Comparison of ENCODE assay signal across 9 cellular contexts in genomic region chr2:202149155-202149762, GRCh38.
A peak's percentile ranks its signal among the peaks of the same experiment; 100 is the strongest.
DNase-seq lines count a peak whose midpoint lies in the region; ATAC-seq, FAIRE-seq and TF ChIP-seq lines count a peak whose summit lies in the region.
"Had no signal": no experiment of that assay in that cellular context is flagged by ENCODE, and none has a peak within 500 bp of the region (broad histone marks: within the 10 kb centered on the region; RNA-seq: fewer than 3 reads in every experiment).

No MANE protein-coding gene starts in this region.

- TF ChIP-seq RAD21 in IMR-90 (IDR thresholded peaks at IDR 0.05; ENCODE audit: low read length): no peak

- H3K4me3 ChIP-seq in IMR-90 (ENCODE audit: insufficient read depth, low read depth, low read length) (no peak overlapping the region), esophagus muscularis mucosa (peak overlapping the region in 1 of 4 donors; percentile 20), mesendoderm (ENCODE audit: low read length) (no peak overlapping the region)

- DNase-seq in IMR-90 (peak; percentile 57), esophagus muscularis mucosa (ENCODE audit: extremely low spot score) (no peak), mesendoderm (peak; percentile 77), superior temporal gyrus (ENCODE audit: extremely low spot score) (peak; percentile 54), frontal cortex (ENCODE audit: low spot score in 2 of 2) (no peak), NCI-H1105 treated with DMSO at 0.1 percent for 48 hours (lab: John Stamatoyannopoulos, UW) (no peak)
- no peak for DNase-seq in activated naive CD4-positive, alpha-beta T cell treated with anti-CD3 and anti-CD28 coated beads, Interleukin-2, amount 50 U/mL, for 16 hours
- DNase-seq: small intestine had no signal

- 20% methylated on average over 2 of the region's 13 CpGs; no CpG with 5 or more reads in 1 of the 2 experiments for WGBS in IMR-90 (ENCODE audit: extremely low coverage in 2 of 2, insufficient read length in 1 of 2), 2 experiments
- WGBS in esophagus muscularis mucosa: 49% methylated on average over 13 of the region's 13 CpGs
- WGBS in mesendoderm (ENCODE audit: extremely low coverage, insufficient coverage, low lambda C conversion rate): no CpG with 5 or more reads among the region's 13 CpGs

- H4K20me1 ChIP-seq in IMR-90 (ENCODE audit: insufficient read depth, low read length): no peaks in the 10 kb centered on the region

- H2BK15ac ChIP-seq in IMR-90 (ENCODE audit: low read depth, low read length) (peak overlapping the region; percentile 75), mesendoderm (replicated peaks; ENCODE audit: low read depth) (no peak overlapping the region)

- in situ Hi-C loops in IMR-90 (cut with MboI; ENCODE audit: low sequenced_read_pairs): no loop called here

- H3K56ac ChIP-seq in IMR-90 (ENCODE audit: extremely low read depth, insufficient read depth, low read length) (no peak overlapping the region), mesendoderm (ENCODE audit: low read length) (peak overlapping the region; percentile 77)

- peak overlapping the region; percentile 69 for H4K91ac ChIP-seq in IMR-90 (ENCODE audit: insufficient read depth, low read depth, low read length)

- H2BK20ac ChIP-seq in IMR-90 (ENCODE audit: low read depth, low read length): peak overlapping the region; percentile 76

- TF ChIP-seq EP300 in esophagus muscularis mucosa (IDR thresholded peaks at IDR 0.05): no peak

- intact Hi-C loops in IMR-90 (cut with micrococcal nuclease): loop anchor here (5.0 kb wide), 1 partner anchor 47 kb away; no protein-coding TSS in a partner anchor
- intact Hi-C loops in esophagus muscularis mucosa (cut with DNase I): loop anchor here (10.0 kb wide), 1 partner anchor 94 kb away; no protein-coding TSS in a partner anchor

- H2AK5ac ChIP-seq in IMR-90 (ENCODE audit: low read depth, low read length) (peak overlapping the region; percentile 67), mesendoderm (ENCODE audit: low read length) (no peak overlapping the region)

- FAIRE-seq in frontal cortex (lab: Jason Lieb, UNC): no peak
- FAIRE-seq: small intestine had no signal

- H3K9ac ChIP-seq in IMR-90 (ENCODE audit: low read depth, low read length): peak overlapping the region; percentile 17; the same call in 1 of the 2 replicates
- H3K9ac ChIP-seq in mesendoderm (ENCODE audit: low read length): peak overlapping the region; percentile 24

- TF ChIP-seq POLR2A in IMR-90 (IDR thresholded peaks at IDR 0.05; ENCODE audit: low read depth, low read length) (no peak), esophagus muscularis mucosa (IDR thresholded peaks at IDR 0.05; ENCODE audit: low read depth) (no peak)

- peak overlapping the region; percentile 73 for H3K14ac ChIP-seq in IMR-90 (replicated peaks; ENCODE audit: low read depth, low read length)

- H2BK5ac ChIP-seq in IMR-90 (ENCODE audit: low read depth, low read length, poor library complexity, severe bottlenecking): peak overlapping the region; percentile 64
- H2BK5ac ChIP-seq in mesendoderm (ENCODE audit: low read length): peak overlapping the region; percentile 18

- TF ChIP-seq CTCF in IMR-90 (conservative IDR thresholded peaks at IDR 0.05; ENCODE audit: low read depth, low read length): no peak
- no peak for TF ChIP-seq CTCF in esophagus muscularis mucosa (IDR thresholded peaks at IDR 0.05)

- H3K4me2 ChIP-seq in IMR-90 (ENCODE audit: low read depth, low read length): peak overlapping the region; percentile 13; the same call in 1 of the 2 replicates
- H3K4me2 ChIP-seq in mesendoderm (ENCODE audit: low read length): no peak overlapping the region

- POLR2A ChIA-PET in IMR-90 (lab: Charles Lee; ENCODE audit: unreplicated experiment): no interaction called here

- dilution Hi-C loops in IMR-90 (cut with HindIII; ENCODE audit: low sequenced_read_pairs, unreplicated experiment): no loop called here

- H3K9me3 ChIP-seq in IMR-90 (ENCODE audit: control insufficient read depth, insufficient read depth, low read length) (no peaks in the 10 kb centered on the region), esophagus muscularis mucosa (no peaks in the 10 kb centered on the region)

- peak overlapping the region; percentile 4 for H2AK9ac ChIP-seq in IMR-90 (replicated peaks; ENCODE audit: low read depth, low read length, poor library complexity)

- H3K4me1 ChIP-seq in IMR-90 (ENCODE audit: control insufficient read depth, insufficient read depth, low read length) (peaks cover 29% of the 10 kb centered on the region), esophagus muscularis mucosa (peaks cover 15 to 39% (median 36%) of the 10 kb centered on the region in 4 donors), mesendoderm (ENCODE audit: control insufficient read depth, low read depth, low read length) (peaks cover 18% of the 10 kb centered on the region)

- H4K5ac ChIP-seq in IMR-90 (ENCODE audit: low read depth, low read length) (peak overlapping the region; percentile 94), mesendoderm (ENCODE audit: low read length) (peak overlapping the region; percentile 50)

- H3K27me3 ChIP-seq in IMR-90 (ENCODE audit: control insufficient read depth, insufficient read depth, low read length) (no peaks in the 10 kb centered on the region), esophagus muscularis mucosa (no peaks in the 10 kb centered on the region), mesendoderm (ENCODE audit: insufficient read depth, low read length, poor library complexity) (no peaks in the 10 kb centered on the region)

- H3K79me1 ChIP-seq in IMR-90 (ENCODE audit: low read depth in 1 of 2, low read length in 2 of 2): no peaks in the 10 kb centered on the region
- no peaks in the 10 kb centered on the region for H3K79me1 ChIP-seq in mesendoderm (ENCODE audit: low read length)

- CTCF ChIA-PET in IMR-90 (lab: Yijun Ruan, JAX): interaction anchor here (0.7 kb wide), 1 partner anchor 16 kb away, joined by 3 read pairs; no protein-coding TSS in a partner anchor

- H3K23ac ChIP-seq in IMR-90 (ENCODE audit: low read depth, low read length) (no peak overlapping the region; the same call in 1 of the 2 replicates), mesendoderm (ENCODE audit: low read length) (no peak overlapping the region)

- H3K4ac ChIP-seq in IMR-90 (ENCODE audit: low read depth, low read length): peak overlapping the region; percentile 57
- H3K4ac ChIP-seq in mesendoderm (ENCODE audit: low read depth, low read length): no peak overlapping the region

- peak overlapping the region; percentile 88 for H2AFZ ChIP-seq in IMR-90 (replicated peaks; ENCODE audit: low read length, poor library complexity)

- H4K8ac ChIP-seq in IMR-90 (ENCODE audit: low read depth in 2 of 2, low read length in 2 of 2) (peak overlapping the region; percentile 83 to 90), mesendoderm (ENCODE audit: low read depth, low read length) (no peak overlapping the region)

- peak overlapping the region; percentile 76 for H3K27ac ChIP-seq in IMR-90 (ENCODE audit: insufficient read depth, low read length)
- peak overlapping the region; percentile 48 to 83 (median 54) for H3K27ac ChIP-seq in esophagus muscularis mucosa (replicated peaks in 1 of 4)
- H3K27ac ChIP-seq in mesendoderm (ENCODE audit: low read depth, low read length): peak overlapping the region; percentile 87

- ATAC-seq in IMR-90 (ENCODE audit: low read depth): peak; percentile 51
- ATAC-seq in HG03460 (IDR thresholded peaks at IDR 0.05; ENCODE audit: unreplicated experiment): no peak

- peak overlapping the region; percentile 92 for H3K18ac ChIP-seq in IMR-90 (ENCODE audit: low read depth, low read length)
- peak overlapping the region; percentile 29 for H3K18ac ChIP-seq in mesendoderm (ENCODE audit: low read length)

- H2BK120ac ChIP-seq in IMR-90 (ENCODE audit: low read depth, low read length) (peak overlapping the region; percentile 87), mesendoderm (ENCODE audit: low read depth, low read length) (peak overlapping the region; percentile 82)

- no TSS peak for BruUV-seq in IMR-90 (replicated peaks; lab: Mats Ljungman, UMichigan)

- H3K9me1 ChIP-seq in IMR-90 (ENCODE audit: insufficient read depth, low read length): peaks cover 10% of the 10 kb centered on the region; the same call in 1 of the 2 replicates

- H3K79me2 ChIP-seq in mesendoderm (ENCODE audit: control insufficient read depth, insufficient read depth, low read length): no peaks in the 10 kb centered on the region

- H3K36me3 ChIP-seq in IMR-90 (ENCODE audit: control insufficient read depth, insufficient read depth, low read length): no peaks in the 10 kb centered on the region
- no peaks in the 10 kb centered on the region for H3K36me3 ChIP-seq in esophagus muscularis mucosa
- no peaks in the 10 kb centered on the region for H3K36me3 ChIP-seq in mesendoderm (ENCODE audit: control insufficient read depth, insufficient read depth, low read length)

TF ChIP-seq in IMR-90, 13 proteins besides CTCF, POLR2A, EP300 and RAD21:
- no peak for TF ChIP-seq USF2 (IDR thresholded peaks at IDR 0.05; ENCODE audit: low read depth, low read length)
- TF ChIP-seq MXI1 (IDR thresholded peaks at IDR 0.05; ENCODE audit: borderline replicate concordance, low read depth, low read length): no peak
- TF ChIP-seq RFX5 (IDR thresholded peaks at IDR 0.05; ENCODE audit: low read depth, low read length): no peak
- TF ChIP-seq MAZ (IDR thresholded peaks at IDR 0.05; ENCODE audit: borderline replicate concordance, low read depth, low read length): no peak
- TF ChIP-seq FOS (IDR thresholded peaks at IDR 0.05; ENCODE audit: low read depth, low read length): no peak
TF ChIP-seq in IMR-90: peak in this region for 0.

Comparison
In these comparisons a context has a peak if more than half of its experiments do, and no peak if none do; other contexts are left out.
1. DNase-seq: peak in IMR-90 (single experiment), mesendoderm (single experiment) and superior temporal gyrus (single experiment); none in esophagus muscularis mucosa (single experiment), activated naive CD4-positive, alpha-beta T cell treated with anti-CD3 and anti-CD28 coated beads, Interleukin-2, amount 50 U/mL, for 16 hours (single experiment), frontal cortex (0 of 2) and NCI-H1105 treated with DMSO at 0.1 percent for 48 hours (single experiment).
2. Peak in every context shown above with its lines, with median percentiles within 50 percentile points of each other: H3K27ac ChIP-seq.